8 cellular contexts compared by ENCODE assay signal in genomic region chrX:13659057-13659456, GRCh38. TPM values are rescaled to one million over a fixed set of nuclear protein-coding genes. Genes with fewer than 3 reads are reported as not detected.
A peak's percentile ranks its signal among the peaks of the same experiment; 100 is the strongest.
DNase-seq lines count a peak whose midpoint lies in the region; ATAC-seq and TF ChIP-seq lines count a peak whose summit lies in the region.

No MANE protein-coding gene starts in this region.

- 27 to 48% (median 43%) methylated on average over 6 of the region's 6 CpGs for WGBS in spleen, 5 donors

- H3K9me3 ChIP-seq in spleen = no peaks in the 10 kb centered on the region

- H3K36me3 ChIP-seq in spleen = peaks cover 0 to 66% (median 17%) of the 10 kb centered on the region in 6 donors

- ATAC-seq in SK-N-SH treated with all-trans-retinoic acid at 6 μM for 48 hours = peak; percentile 39; the same call in 2 of the 3 replicates

- intact Hi-C loops in spleen (cut with DNase I; ENCODE audit: low total_unique reads) = loop anchor here (10.0 kb wide), 2 partner anchors 96 to 376 kb away; no protein-coding TSS in a partner anchor

- DNase-seq in HPDE6-E6E7 (ENCODE audit: extremely low spot score) (peak; percentile 54), fibroblast of villous mesenchyme (ENCODE audit: low read depth) (peak; percentile 80), spleen (no peak), NCI-H69 (lab: John Stamatoyannopoulos, UW) (no peak), HEK293T (ENCODE audit: extremely low spot score) (no peak), NCI-H2029 (lab: John Stamatoyannopoulos, UW) (no peak), T1000 (lab: John Stamatoyannopoulos, UW) (no peak)

- POLR2A ChIA-PET in HEK293T (lab: Yijun Ruan, JAX) = interaction anchor here (1.6 kb wide), 1 partner anchor 76 kb away, joined by 6 read pairs; the partner anchor contains the start of genes OFD1 and TRAPPC2

- no peaks in the 10 kb centered on the region for H3K27me3 ChIP-seq in spleen (replicated peaks in 1 of 7)

- H3K4me3 ChIP-seq in fibroblast of villous mesenchyme (ENCODE audit: low read depth, low read length) (no peak overlapping the region), spleen (no peak overlapping the region)

- H3K27ac ChIP-seq in spleen = peak overlapping the region in 7 of 8 donors; percentile 18 to 73 (median 59)

- no peak for TF ChIP-seq POLR2A in spleen (IDR thresholded peaks at IDR 0.05)

- peaks cover 4 to 19% (median 10%) of the 10 kb centered on the region in 6 donors for H3K4me1 ChIP-seq in spleen

- CTCF ChIA-PET in HEK293T (lab: Yijun Ruan, JAX) = interaction anchor here (0.8 to 0.9 kb wide), 2 partner anchors 8 to 17 kb away, joined by 3 to 4 read pairs; no protein-coding TSS in a partner anchor

- TF ChIP-seq CTCF in fibroblast of villous mesenchyme (IDR thresholded peaks at IDR 0.05; ENCODE audit: insufficient read depth, low read depth, low read length) = no peak
- no peak for TF ChIP-seq CTCF in spleen (IDR thresholded peaks at IDR 0.05 in 8 of 11, conservative IDR thresholded peaks at IDR 0.05 in 3 of 11)

TF ChIP-seq in SK-N-SH treated with all-trans-retinoic acid at 6 μM for 48 hours, 23 proteins besides CTCF, POLR2A, EP300 and RAD21 (continues in another document):
- TF ChIP-seq, protein P1, sequence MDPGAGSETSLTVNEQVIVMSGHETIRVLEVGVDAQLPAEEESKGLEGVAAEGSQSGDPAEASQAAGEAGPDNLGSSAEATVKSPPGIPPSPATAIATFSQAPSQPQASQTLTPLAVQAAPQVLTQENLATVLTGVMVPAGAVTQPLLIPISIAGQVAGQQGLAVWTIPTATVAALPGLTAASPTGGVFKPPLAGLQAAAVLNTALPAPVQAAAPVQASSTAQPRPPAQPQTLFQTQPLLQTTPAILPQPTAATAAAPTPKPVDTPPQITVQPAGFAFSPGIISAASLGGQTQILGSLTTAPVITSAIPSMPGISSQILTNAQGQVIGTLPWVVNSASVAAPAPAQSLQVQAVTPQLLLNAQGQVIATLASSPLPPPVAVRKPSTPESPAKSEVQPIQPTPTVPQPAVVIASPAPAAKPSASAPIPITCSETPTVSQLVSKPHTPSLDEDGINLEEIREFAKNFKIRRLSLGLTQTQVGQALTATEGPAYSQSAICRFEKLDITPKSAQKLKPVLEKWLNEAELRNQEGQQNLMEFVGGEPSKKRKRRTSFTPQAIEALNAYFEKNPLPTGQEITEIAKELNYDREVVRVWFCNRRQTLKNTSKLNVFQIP (CRISPR knock-in tag; IDR thresholded peaks at IDR 0.05; ENCODE audit: borderline replicate concordance, low read depth) = no peak
- no peak for TF ChIP-seq SNAI2 (CRISPR knock-in tag; IDR thresholded peaks at IDR 0.05)
- TF ChIP-seq, protein P2, sequence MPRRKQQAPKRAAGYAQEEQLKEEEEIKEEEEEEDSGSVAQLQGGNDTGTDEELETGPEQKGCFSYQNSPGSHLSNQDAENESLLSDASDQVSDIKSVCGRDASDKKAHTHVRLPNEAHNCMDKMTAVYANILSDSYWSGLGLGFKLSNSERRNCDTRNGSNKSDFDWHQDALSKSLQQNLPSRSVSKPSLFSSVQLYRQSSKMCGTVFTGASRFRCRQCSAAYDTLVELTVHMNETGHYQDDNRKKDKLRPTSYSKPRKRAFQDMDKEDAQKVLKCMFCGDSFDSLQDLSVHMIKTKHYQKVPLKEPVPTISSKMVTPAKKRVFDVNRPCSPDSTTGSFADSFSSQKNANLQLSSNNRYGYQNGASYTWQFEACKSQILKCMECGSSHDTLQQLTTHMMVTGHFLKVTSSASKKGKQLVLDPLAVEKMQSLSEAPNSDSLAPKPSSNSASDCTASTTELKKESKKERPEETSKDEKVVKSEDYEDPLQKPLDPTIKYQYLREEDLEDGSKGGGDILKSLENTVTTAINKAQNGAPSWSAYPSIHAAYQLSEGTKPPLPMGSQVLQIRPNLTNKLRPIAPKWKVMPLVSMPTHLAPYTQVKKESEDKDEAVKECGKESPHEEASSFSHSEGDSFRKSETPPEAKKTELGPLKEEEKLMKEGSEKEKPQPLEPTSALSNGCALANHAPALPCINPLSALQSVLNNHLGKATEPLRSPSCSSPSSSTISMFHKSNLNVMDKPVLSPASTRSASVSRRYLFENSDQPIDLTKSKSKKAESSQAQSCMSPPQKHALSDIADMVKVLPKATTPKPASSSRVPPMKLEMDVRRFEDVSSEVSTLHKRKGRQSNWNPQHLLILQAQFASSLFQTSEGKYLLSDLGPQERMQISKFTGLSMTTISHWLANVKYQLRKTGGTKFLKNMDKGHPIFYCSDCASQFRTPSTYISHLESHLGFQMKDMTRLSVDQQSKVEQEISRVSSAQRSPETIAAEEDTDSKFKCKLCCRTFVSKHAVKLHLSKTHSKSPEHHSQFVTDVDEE (CRISPR knock-in tag; IDR thresholded peaks at IDR 0.05) = no peak
- TF ChIP-seq, protein P3, sequence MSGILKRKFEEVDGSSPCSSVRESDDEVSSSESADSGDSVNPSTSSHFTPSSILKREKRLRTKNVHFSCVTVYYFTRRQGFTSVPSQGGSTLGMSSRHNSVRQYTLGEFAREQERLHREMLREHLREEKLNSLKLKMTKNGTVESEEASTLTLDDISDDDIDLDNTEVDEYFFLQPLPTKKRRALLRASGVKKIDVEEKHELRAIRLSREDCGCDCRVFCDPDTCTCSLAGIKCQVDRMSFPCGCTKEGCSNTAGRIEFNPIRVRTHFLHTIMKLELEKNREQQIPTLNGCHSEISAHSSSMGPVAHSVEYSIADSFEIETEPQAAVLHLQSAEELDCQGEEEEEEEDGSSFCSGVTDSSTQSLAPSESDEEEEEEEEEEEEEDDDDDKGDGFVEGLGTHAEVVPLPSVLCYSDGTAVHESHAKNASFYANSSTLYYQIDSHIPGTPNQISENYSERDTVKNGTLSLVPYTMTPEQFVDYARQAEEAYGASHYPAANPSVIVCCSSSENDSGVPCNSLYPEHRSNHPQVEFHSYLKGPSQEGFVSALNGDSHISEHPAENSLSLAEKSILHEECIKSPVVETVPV (CRISPR knock-in tag; IDR thresholded peaks at IDR 0.05) = no peak
- no peak for TF ChIP-seq BACH2 (CRISPR knock-in tag; IDR thresholded peaks at IDR 0.05; ENCODE audit: borderline replicate concordance)
- no peak for TF ChIP-seq PPARA (CRISPR knock-in tag; IDR thresholded peaks at IDR 0.05; ENCODE audit: borderline replicate concordance)

TF ChIP-seq in HEK293T, 16 proteins besides CTCF, POLR2A, EP300 and RAD21:
- TF ChIP-seq CTBP1 (IDR thresholded peaks at IDR 0.05; ENCODE audit: borderline replicate concordance) (no peak), NFRKB (IDR thresholded peaks at IDR 0.05) (no peak), L3MBTL2 (conservative IDR thresholded peaks at IDR 0.05) (no peak), HDGF (IDR thresholded peaks at IDR 0.05; ENCODE audit: borderline replicate concordance) (no peak), ELF4 (IDR thresholded peaks at IDR 0.05) (no peak), BHLHE40 (IDR thresholded peaks at IDR 0.05; ENCODE audit: borderline replicate concordance) (no peak), SUZ12 (IDR thresholded peaks at IDR 0.05) (no peak), TARDBP (IDR thresholded peaks at IDR 0.05) (no peak), FOXM1 (IDR thresholded peaks at IDR 0.05; ENCODE audit: borderline replicate concordance) (no peak), SP1 (IDR thresholded peaks at IDR 0.05) (no peak), FOXK2 (IDR thresholded peaks at IDR 0.05) (no peak), ZNF384 (IDR thresholded peaks at IDR 0.05) (no peak), FOXA1 (IDR thresholded peaks at IDR 0.05) (no peak)
- TF ChIP-seq, protein P4, sequence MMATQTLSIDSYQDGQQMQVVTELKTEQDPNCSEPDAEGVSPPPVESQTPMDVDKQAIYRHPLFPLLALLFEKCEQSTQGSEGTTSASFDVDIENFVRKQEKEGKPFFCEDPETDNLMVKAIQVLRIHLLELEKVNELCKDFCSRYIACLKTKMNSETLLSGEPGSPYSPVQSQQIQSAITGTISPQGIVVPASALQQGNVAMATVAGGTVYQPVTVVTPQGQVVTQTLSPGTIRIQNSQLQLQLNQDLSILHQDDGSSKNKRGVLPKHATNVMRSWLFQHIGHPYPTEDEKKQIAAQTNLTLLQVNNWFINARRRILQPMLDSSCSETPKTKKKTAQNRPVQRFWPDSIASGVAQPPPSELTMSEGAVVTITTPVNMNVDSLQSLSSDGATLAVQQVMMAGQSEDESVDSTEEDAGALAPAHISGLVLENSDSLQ (IDR thresholded peaks at IDR 0.05) = no peak

RNA-seq across cellular contexts. Expression of gene TCEANC, which starts 6.1 kb away (rescaled TPM):
- total RNA-seq in fibroblast of villous mesenchyme (2.3 and 5.2 TPM in 2 replicates), spleen (10 to 100 TPM in 3 of 7 donors, 1 to 10 TPM in 4; 7.0 to 11.6 (median 8.8) TPM)
- polyA plus RNA-seq in spleen = 1 to 10 TPM; 2.6 to 3.7 (median 3.5) TPM

RNA-seq across cellular contexts. Expression of gene RAB9A, which starts 29.9 kb away (rescaled TPM):
- 44.5 and 63.0 TPM in 2 replicates for total RNA-seq in fibroblast of villous mesenchyme
- total RNA-seq in spleen = 10 to 100 TPM; 24.7 to 36.5 (median 30.7) TPM
- polyA plus RNA-seq in spleen = 10 to 100 TPM; 20.3 to 24.1 (median 23.1) TPM

Comparison
In these comparisons a context has a peak if more than half of its experiments do, and no peak if none do; other contexts are left out.
1. DNase-seq: peak in HPDE6-E6E7 (single experiment) and fibroblast of villous mesenchyme (single experiment); none in spleen (single experiment), NCI-H69 (single experiment), HEK293T (single experiment), NCI-H2029 (single experiment) and T1000 (single experiment).